In the genomic region with DNA sequence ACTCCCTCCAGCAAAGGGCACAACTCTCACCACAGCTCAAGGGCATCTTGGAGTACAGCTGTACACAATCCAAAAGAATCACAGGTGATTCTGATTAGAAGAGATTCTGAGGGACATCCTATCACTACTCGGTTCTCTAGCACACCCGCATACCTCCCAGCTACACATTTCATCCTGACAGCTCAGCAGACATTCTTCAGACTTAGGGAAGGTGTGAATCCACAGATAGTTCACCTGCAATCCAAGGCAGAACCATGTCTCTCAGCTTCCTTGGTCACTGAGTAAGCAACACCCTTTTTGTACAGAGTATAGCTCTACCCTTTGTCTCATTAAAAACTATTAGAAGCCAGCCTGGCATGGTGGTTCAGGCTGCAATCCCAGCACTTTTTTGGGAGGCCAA, we compare ENCODE assay signal across 35 cellular contexts. TPM values are rescaled to one million over a fixed set of nuclear protein-coding genes. Genes with fewer than 3 reads are reported as not detected.
"Had no signal": no experiment of that assay in that cellular context is flagged by ENCODE, and none has a peak within 500 bp of the region (broad histone marks: within the 10 kb centered on the region; RNA-seq: fewer than 3 reads in every experiment).

No MANE protein-coding gene starts in this region.

- H3K27me3 ChIP-seq: adrenal gland, breast epithelium, gastrocnemius medialis had no signal

- H3K36me3 ChIP-seq: adrenal gland, breast epithelium, gastrocnemius medialis, heart left ventricle, WERI-Rb-1 had no signal

- H3K27ac ChIP-seq: adrenal gland, breast epithelium, coronary artery, dorsolateral prefrontal cortex, foreskin keratinocyte, gastrocnemius medialis, heart left ventricle, WERI-Rb-1 had no signal

- H3K4me1 ChIP-seq: adrenal gland, foreskin keratinocyte, gastrocnemius medialis, heart left ventricle had no signal

- DNase-seq: activated B cell treated with CpG ODN at 0.5 μM for 24 hours; activated CD4-positive, alpha-beta T cell treated with anti-CD3 and anti-CD28 coated beads for 48 hours; activated CD4-positive, alpha-beta T cell treated with anti-CD3 and anti-CD28 coated beads, Interleukin-2, amount 50 U/mL, for 1 hour; activated CD4-positive, alpha-beta T cell treated with anti-CD3 and anti-CD28 coated beads, Interleukin-2, amount 50 U/mL, for 48 hours; activated CD8-positive, alpha-beta memory T cell treated with anti-CD3 and anti-CD28 coated beads, Interleukin-2, amount 10 ng/mL, durations not matched to agents 7 days and 5 days; activated CD8-positive, alpha-beta memory T cell treated with anti-CD3 and anti-CD28 coated beads, Interleukin-2, amount 50 U/mL, for 4 hours; activated CD8-positive, alpha-beta T cell treated with anti-CD3 and anti-CD28 coated beads for 36 hours; activated effector memory CD4-positive, alpha-beta T cell treated with anti-CD3 and anti-CD28 coated beads, Interleukin-2, amount 50 U/mL, for 16 hours; activated naive CD4-positive, alpha-beta T cell treated with anti-CD3 and anti-CD28 coated beads for 36 hours; activated naive CD8-positive, alpha-beta T cell treated with anti-CD3 and anti-CD28 coated beads for 36 hours; activated naive CD8-positive, alpha-beta T cell treated with anti-CD3 and anti-CD28 coated beads, Interleukin-2, amount 50 U/mL, for 24 hours; activated T-cell treated with anti-CD3 and anti-CD28 coated beads, Interleukin-2, amount 50 U/mL, for 1 hour; activated T-cell treated with anti-CD3 and anti-CD28 coated beads, Interleukin-2, amount 50 U/mL, for 48 hours; adrenal gland; amygdala; aorta; dorsolateral prefrontal cortex; effector memory CD4-positive, alpha-beta T cell; endodermal cell; gastrocnemius medialis; glutamatergic neuron; heart left ventricle; T-helper 1 cell; T-helper 17 cell; T1000; WERI-Rb-1 had no signal

- H3K9me3 ChIP-seq: adrenal gland, breast epithelium, gastrocnemius medialis, heart left ventricle had no signal

- H3K4me3 ChIP-seq: adrenal gland, breast epithelium, coronary artery, dorsolateral prefrontal cortex, gastrocnemius medialis, heart left ventricle had no signal

RNA-seq across cellular contexts. Expression of a gene that starts 54.1 kb away (rescaled TPM):
- total RNA-seq: activated B cell treated with CpG ODN at 0.5 μM for 24 hours; activated CD8-positive, alpha-beta memory T cell treated with anti-CD3 and anti-CD28 coated beads for 36 hours; activated CD8-positive, alpha-beta memory T cell treated with anti-CD3 and anti-CD28 coated beads, Interleukin-2, amount 10 ng/mL, durations not matched to agents 7 days and 5 days; activated naive CD4-positive, alpha-beta T cell treated with anti-CD3 and anti-CD28 coated beads for 36 hours; activated naive CD8-positive, alpha-beta T cell treated with anti-CD3 and anti-CD28 coated beads for 36 hours; activated T-helper 1 cell treated with anti-CD3 and anti-CD28 coated beads, Interleukin-12 subunit alpha, Interleukin-12 subunit beta, Interleukin-2, Interleukin-4 antibody, amounts not matched to agents 30 ng/mL and 10 ng/mL and 1 ng/mL, durations not matched to agents 14 hours and 24 hours and 36 hours; activated T-helper 2 cell treated with anti-CD3 and anti-CD28 coated beads, Interferon-gamma antibody, Interleukin-2, Interleukin-4, amounts not matched to agents 10 μg/mL and 5 μg/mL and 100 μg/mL, durations not matched to agents 14 hours and 24 hours and 36 hours; adrenal gland; aorta; breast epithelium; cardiac septum; epithelial cell of proximal tubule; esophagus mucosa; foreskin keratinocyte; gastrocnemius medialis; heart left ventricle; T-helper 17 cell had no signal
